7 cellular contexts compared by ENCODE assay signal in the genomic region with DNA sequence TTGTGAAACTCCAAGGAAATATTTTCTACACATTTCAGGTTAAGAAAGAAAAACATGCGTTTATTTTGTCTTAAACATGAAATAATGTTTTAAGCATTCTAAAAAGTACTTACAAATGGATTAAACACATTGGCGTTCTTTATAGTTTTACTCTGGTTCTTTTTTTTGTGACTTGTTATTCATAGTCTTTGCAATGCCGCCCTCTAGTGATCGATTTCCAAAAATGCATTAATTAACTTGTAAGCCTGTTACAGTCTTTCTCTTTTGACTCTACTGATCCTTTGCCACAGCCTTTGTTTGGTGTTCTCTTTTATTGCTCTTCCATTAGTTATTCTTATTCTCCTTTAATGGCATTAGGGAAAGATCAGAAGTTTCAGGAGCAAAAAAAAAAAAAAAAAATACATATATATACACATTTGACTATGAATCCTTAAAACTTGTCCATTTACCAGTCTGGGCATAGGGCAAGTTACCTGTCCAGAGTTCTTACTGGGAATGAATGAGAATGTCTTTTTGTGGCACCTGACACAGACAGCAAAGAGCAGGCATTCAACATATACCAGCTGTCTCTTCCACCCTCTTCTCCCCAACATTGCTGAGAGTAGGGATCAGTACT. TPM values are rescaled to one million over a fixed set of nuclear protein-coding genes. Genes with fewer than 3 reads are reported as not detected.
A peak's percentile ranks its signal among the peaks of the same experiment; 100 is the strongest.
DNase-seq lines count a peak whose midpoint lies in the region; ATAC-seq, FAIRE-seq and TF ChIP-seq lines count a peak whose summit lies in the region.

No MANE protein-coding gene starts in this region.

- 2 to 3% methylated on average over 4 of the region's 4 CpGs for WGBS in thyroid gland, 2 donors

- no peak overlapping the region for H3K27ac ChIP-seq in thyroid gland

- H3K9me3 ChIP-seq in thyroid gland: no peaks in the 10 kb centered on the region

- no peaks in the 10 kb centered on the region for H3K27me3 ChIP-seq in thyroid gland

- peak; percentile 90 for FAIRE-seq in G401.6 (lab: Jason Lieb, UNC)

- no peak for TF ChIP-seq POLR2A in thyroid gland (IDR thresholded peaks at IDR 0.05)

- peak; percentile 9 to 70 (median 52) for TF ChIP-seq CTCF in thyroid gland (IDR thresholded peaks at IDR 0.05)

- intact Hi-C loops in thyroid gland (cut with DNase I): loop anchor here (5.0 kb wide), 1 partner anchor 233 kb away; no protein-coding TSS in a partner anchor

- no peak overlapping the region for H3K4me3 ChIP-seq in thyroid gland (replicated peaks in 1 of 3)

- no peaks in the 10 kb centered on the region for H3K4me1 ChIP-seq in thyroid gland

- DNase-seq in NCI-H2227 treated with DMSO at 0.1 percent for 48 hours (lab: John Stamatoyannopoulos, UW) (peak; percentile 77), amniotic stem cell (lab: John Stamatoyannopoulos, UW) (peak; percentile 62), iris pigment epithelial cell (ENCODE audit: low read depth) (peak; percentile 61), thyroid gland (no peak)

- no peaks in the 10 kb centered on the region for H3K36me3 ChIP-seq in thyroid gland

- ATAC-seq in HG02759 (IDR thresholded peaks at IDR 0.05; ENCODE audit: unreplicated experiment) (peak; percentile 73), GM18867 (IDR thresholded peaks at IDR 0.05; ENCODE audit: unreplicated experiment) (no peak)

RNA-seq across cellular contexts. Expression of a gene that starts 59.9 kb away (rescaled TPM):
- total RNA-seq in thyroid gland: 10 to 100 TPM in 3 of 4 donors, 1 to 10 TPM in 1; 8.7 to 17.8 (median 10.8) TPM

Comparison
In these comparisons a context has a peak if more than half of its experiments do, and no peak if none do; other contexts are left out.
1. DNase-seq: peak in NCI-H2227 treated with DMSO at 0.1 percent for 48 hours (single experiment), amniotic stem cell (single experiment) and iris pigment epithelial cell (single experiment); none in thyroid gland (0 of 2).